ENCODE assay signal across 18 cellular contexts in the genomic region with DNA sequence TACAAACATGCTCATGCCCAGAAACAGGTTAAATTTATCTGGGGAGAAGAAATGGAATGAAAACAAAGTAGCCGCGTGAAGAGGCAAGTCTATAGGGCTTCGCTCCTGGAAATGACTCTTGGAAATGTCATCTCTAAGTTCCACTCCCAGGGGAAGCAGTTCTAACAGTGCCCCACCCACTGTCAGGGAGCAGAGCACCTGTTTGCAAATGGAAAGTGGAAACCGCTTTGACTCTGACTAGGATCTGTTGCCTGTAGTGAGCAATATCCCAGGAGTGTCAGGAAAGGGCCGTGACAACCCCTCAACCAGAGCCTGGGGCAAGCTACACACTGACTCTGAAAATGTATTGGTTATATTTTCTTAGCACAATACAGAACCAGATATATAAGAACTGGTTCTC. TPM values are rescaled to one million over a fixed set of nuclear protein-coding genes. Genes with fewer than 3 reads are reported as not detected.
DNase-seq lines count a peak whose midpoint lies in the region; ATAC-seq, FAIRE-seq and TF ChIP-seq lines count a peak whose summit lies in the region.
"Had no signal": no experiment of that assay in that cellular context is flagged by ENCODE, and none has a peak within 500 bp of the region (broad histone marks: within the 10 kb centered on the region; RNA-seq: fewer than 3 reads in every experiment).

No MANE protein-coding gene starts in this region.

- no peaks in the 10 kb centered on the region for H3K36me3 ChIP-seq in HUES64 (ENCODE audit: insufficient read depth, low read length)
- no peaks in the 10 kb centered on the region for H3K36me3 ChIP-seq in SJCRH30
- H3K36me3 ChIP-seq in lower lobe of right lung, result no peaks in the 10 kb centered on the region
- H3K36me3 ChIP-seq: sigmoid colon had no signal

- WGBS in HUES64, result 43% methylated on average over 5 of the region's 5 CpGs

- ATAC-seq in lower lobe of right lung (no peak), GM19463 (IDR thresholded peaks at IDR 0.05; ENCODE audit: unreplicated experiment) (no peak)
- ATAC-seq: activated T-helper 17 cell treated with anti-CD3 and anti-CD28 coated beads, Interleukin-2, amount 50 U/mL, for 72 hours; left colon had no signal

- no peak for FAIRE-seq in frontal cortex (lab: Jason Lieb, UNC)

- H3K4me3 ChIP-seq in HUES64 (ENCODE audit: low read length) (no peak overlapping the region), SJCRH30 (no peak overlapping the region), lower lobe of right lung (no peak overlapping the region)
- H3K4me3 ChIP-seq: sigmoid colon had no signal

- intact Hi-C loops in lower lobe of right lung (cut with DNase I), result no loop called here

- peak; percentile 38 for DNase-seq in NCI-H2107 (lab: John Stamatoyannopoulos, UW)
- peak; percentile 58 to 79 for DNase-seq in SJCRH30
- DNase-seq in myocyte (ENCODE audit: low read depth), result peak; percentile 39
- no peak for DNase-seq in lower lobe of right lung
- no peak for DNase-seq in frontal cortex (ENCODE audit: low spot score in 2 of 2)
- DNase-seq: activated CD4-positive, alpha-beta memory T cell treated with anti-CD3 and anti-CD28 coated beads, Interleukin-2, amount 10 ng/mL, durations not matched to agents 7 days and 5 days; left colon; NCI-H446 treated with DMSO at 0.1 percent for 48 hours; sigmoid colon; stimulated activated CD4-positive, alpha-beta T cell treated with anti-CD3 and anti-CD28 coated beads, Interleukin-2, amount 100 ng/mL, for 48 hours had no signal

- no peaks in the 10 kb centered on the region for H3K9me3 ChIP-seq in HUES64 (ENCODE audit: insufficient read depth, low read depth, low read length)
- H3K9me3 ChIP-seq in SJCRH30 (replicated peaks), result no peaks in the 10 kb centered on the region
- no peaks in the 10 kb centered on the region for H3K9me3 ChIP-seq in lower lobe of right lung
- H3K9me3 ChIP-seq: sigmoid colon had no signal

- H3K27me3 ChIP-seq in HUES64 (ENCODE audit: insufficient read depth, low read length) (no peaks in the 10 kb centered on the region), SJCRH30 (no peaks in the 10 kb centered on the region), lower lobe of right lung (ENCODE audit: low read depth) (no peaks in the 10 kb centered on the region)
- H3K27me3 ChIP-seq: sigmoid colon had no signal

- H3K27ac ChIP-seq in HUES64 (ENCODE audit: low read depth, low read length), result peak overlapping the region; percentile 21; the same call in 1 of the 2 replicates
- H3K27ac ChIP-seq in SJCRH30, result peak overlapping the region; percentile 7
- H3K27ac ChIP-seq in lower lobe of right lung, result no peak overlapping the region
- H3K27ac ChIP-seq: sigmoid colon had no signal

- TF ChIP-seq CTCF in lower lobe of right lung (IDR thresholded peaks at IDR 0.05), result no peak

- H3K9ac ChIP-seq in HUES64 (ENCODE audit: low read depth, low read length), result no peak overlapping the region

- H3K4me1 ChIP-seq in HUES64 (ENCODE audit: insufficient read depth, low read length) (peaks cover 68% of the 10 kb centered on the region), SJCRH30 (peaks cover 50% of the 10 kb centered on the region), lower lobe of right lung (no peaks in the 10 kb centered on the region)

RNA-seq across cellular contexts. Expression of a gene that starts 47.3 kb away (rescaled TPM):
- polyA plus RNA-seq in HUES64 (2013, experiment 1 of 2), result not detected
- not detected for polyA plus RNA-seq in HUES64 (2013, experiment 2 of 2)
- total RNA-seq in SJCRH30 (2014; rRNA removed; shearing (Covaris generic)), result not detected in 2 replicates
- total RNA-seq in myocyte (not detected in 2 replicates), lower lobe of right lung (not detected), frontal cortex (not detected)
- polyA plus RNA-seq in myocyte (2012), result not detected
- total RNA-seq: activated CD4-positive, alpha-beta memory T cell treated with anti-CD3 and anti-CD28 coated beads, Interleukin-2, amount 10 ng/mL, durations not matched to agents 7 days and 5 days; activated T-helper 17 cell treated with anti-CD3 and anti-CD28 coated beads, Interleukin-2, amount 50 U/mL, for 72 hours; H4; HT-29; left colon; osteoblast; sigmoid colon; temporal lobe had no signal
- polyA plus RNA-seq: adipose tissue, sigmoid colon had no signal

RNA-seq across cellular contexts. Expression of a gene that starts 50.3 kb away (rescaled TPM):
- not detected for polyA plus RNA-seq in HUES64 (2013, experiment 1 of 2)
- not detected for polyA plus RNA-seq in HUES64 (2013, experiment 2 of 2)
- not detected in 2 replicates for total RNA-seq in SJCRH30 (2014; rRNA removed; shearing (Covaris generic))
- not detected in 2 replicates for total RNA-seq in myocyte
- not detected for polyA plus RNA-seq in myocyte (2012)
- total RNA-seq in lower lobe of right lung, result not detected
- total RNA-seq in frontal cortex, result not detected
- total RNA-seq: activated CD4-positive, alpha-beta memory T cell treated with anti-CD3 and anti-CD28 coated beads, Interleukin-2, amount 10 ng/mL, durations not matched to agents 7 days and 5 days; activated T-helper 17 cell treated with anti-CD3 and anti-CD28 coated beads, Interleukin-2, amount 50 U/mL, for 72 hours; H4; HT-29; left colon; osteoblast; sigmoid colon; temporal lobe had no signal
- polyA plus RNA-seq: adipose tissue, sigmoid colon had no signal

RNA-seq across cellular contexts. Expression of a gene that starts 55.8 kb away (rescaled TPM):
- polyA plus RNA-seq in HUES64 (2013, experiment 1 of 2), result not detected
- not detected for polyA plus RNA-seq in HUES64 (2013, experiment 2 of 2)
- total RNA-seq in SJCRH30 (2014; rRNA removed; shearing (Covaris generic)), result not detected in 2 replicates
- total RNA-seq in myocyte, result not detected in 2 replicates
- polyA plus RNA-seq in myocyte (2012), result not detected
- total RNA-seq in lower lobe of right lung, result not detected
- total RNA-seq in frontal cortex, result not detected
- total RNA-seq: activated CD4-positive, alpha-beta memory T cell treated with anti-CD3 and anti-CD28 coated beads, Interleukin-2, amount 10 ng/mL, durations not matched to agents 7 days and 5 days; activated T-helper 17 cell treated with anti-CD3 and anti-CD28 coated beads, Interleukin-2, amount 50 U/mL, for 72 hours; H4; HT-29; left colon; osteoblast; sigmoid colon; temporal lobe had no signal
- polyA plus RNA-seq: adipose tissue, sigmoid colon had no signal

Comparison
In these comparisons a context has a peak if more than half of its experiments do, and no peak if none do; other contexts are left out.
1. DNase-seq: peak in NCI-H2107 (single experiment), SJCRH30 (2 of 2) and myocyte (single experiment); none in lower lobe of right lung (single experiment) and frontal cortex (0 of 2).